ENCODE assay signal across 22 cellular contexts in the genomic region with DNA sequence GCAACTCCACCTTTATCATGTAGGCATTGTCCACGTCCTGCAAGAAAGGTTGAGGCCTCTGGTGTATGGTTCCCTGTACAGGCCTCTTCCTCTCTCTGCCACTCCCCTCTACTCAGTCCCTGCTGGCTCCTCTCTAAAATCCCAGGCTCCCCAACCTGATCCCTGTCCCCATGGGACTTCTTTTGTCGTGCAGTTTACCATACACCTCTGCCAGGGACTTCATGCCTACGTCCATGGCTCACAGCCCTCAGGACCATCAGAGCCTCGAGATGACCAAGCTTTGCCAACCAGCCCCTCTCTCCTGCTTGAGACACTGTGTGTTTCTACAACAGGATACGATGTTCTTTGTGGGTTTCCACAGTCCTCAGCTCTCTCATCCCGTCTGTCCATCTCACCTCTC. TPM values are rescaled to one million over a fixed set of nuclear protein-coding genes. Genes with fewer than 3 reads are reported as not detected.
DNase-seq lines count a peak whose midpoint lies in the region; ATAC-seq and TF ChIP-seq lines count a peak whose summit lies in the region.
"Had no signal": no experiment of that assay in that cellular context is flagged by ENCODE, and none has a peak within 500 bp of the region (broad histone marks: within the 10 kb centered on the region; RNA-seq: fewer than 3 reads in every experiment).

No MANE protein-coding gene starts in this region.

- H3K9me3 ChIP-seq in CD4-positive, alpha-beta T cell (ENCODE audit: control insufficient read depth, low read length) = no peaks in the 10 kb centered on the region
- no peaks in the 10 kb centered on the region for H3K9me3 ChIP-seq in upper lobe of right lung

- H3K27me3 ChIP-seq in CD4-positive, alpha-beta T cell (ENCODE audit: control insufficient read depth, insufficient read depth, low read length) = no peaks in the 10 kb centered on the region
- peaks cover 6% of the 10 kb centered on the region for H3K27me3 ChIP-seq in upper lobe of right lung

- H3K4me1 Mint-ChIP-seq in activated CD4-positive, alpha-beta T cell treated with anti-CD3 and anti-CD28 coated beads, Interleukin-2, amount 10 ng/mL, durations not matched to agents 7 days and 5 days = peaks cover 73% of the 10 kb centered on the region
- peaks cover 74% of the 10 kb centered on the region for H3K4me1 Mint-ChIP-seq in CD4-positive, alpha-beta T cell (ENCODE audit: low read depth)

- H3K27ac ChIP-seq in CD4-positive, alpha-beta T cell (ENCODE audit: low read depth, low read length) = no peak overlapping the region
- H3K27ac ChIP-seq in VCaP (peak overlapping the region; percentile 85; the same call in 1 of the 2 replicates), upper lobe of right lung (no peak overlapping the region)

- H3K4me3 ChIP-seq in upper lobe of right lung = no peak overlapping the region

- H3K36me3 ChIP-seq in upper lobe of right lung = no peaks in the 10 kb centered on the region

- intact Hi-C loops in CD4-positive, alpha-beta T cell (cut with DNase I, micrococcal nuclease) = no loop called here
- intact Hi-C loops in upper lobe of right lung (cut with DNase I) = no loop called here

- peaks cover 16% of the 10 kb centered on the region for H3K9me3 Mint-ChIP-seq in activated CD4-positive, alpha-beta T cell treated with anti-CD3 and anti-CD28 coated beads, Interleukin-2, amount 10 ng/mL, durations not matched to agents 7 days and 5 days
- H3K9me3 Mint-ChIP-seq in CD4-positive, alpha-beta T cell = peaks cover 2% of the 10 kb centered on the region

- TF ChIP-seq CTCF in CD4-positive, alpha-beta T cell (IDR thresholded peaks at IDR 0.05) = no peak
- TF ChIP-seq CTCF in VCaP (conservative IDR thresholded peaks at IDR 0.05) = no peak
- no peak for TF ChIP-seq CTCF in upper lobe of right lung (IDR thresholded peaks at IDR 0.05)

- DNase-seq in activated CD4-positive, alpha-beta T cell treated with anti-CD3 and anti-CD28 coated beads, Interleukin-2, amount 10 ng/mL, durations not matched to agents 7 days and 5 days = no peak
- DNase-seq in activated CD4-positive, alpha-beta T cell treated with anti-CD3 and anti-CD28 coated beads, Interleukin-2, amount 50 U/mL, for 48 hours = no peak
- no peak for DNase-seq in CD4-positive, alpha-beta T cell
- peak; percentile 46 for DNase-seq in islet precursor cell
- no peak for DNase-seq in upper lobe of right lung
- DNase-seq: 8988T, DMS153, GF-D8, GOT3, KG1, NCI-H1417, NCI-H187, NCI-H2227 treated with DMSO at 0.1 percent for 48 hours, NCI-H510A treated with DMSO at 0.1 percent for 48 hours, NCI-H82, SHP77 had no signal

- no peaks in the 10 kb centered on the region for H3K4me1 ChIP-seq in upper lobe of right lung

- H3K27ac Mint-ChIP-seq in activated CD4-positive, alpha-beta T cell treated with anti-CD3 and anti-CD28 coated beads, Interleukin-2, amount 10 ng/mL, durations not matched to agents 7 days and 5 days = peak overlapping the region; percentile 57
- peak overlapping the region; percentile 99 for H3K27ac Mint-ChIP-seq in CD4-positive, alpha-beta T cell
- H3K27ac Mint-ChIP-seq: CD14-positive monocyte had no signal

- POLR2A ChIA-PET in activated CD4-positive, alpha-beta T cell treated with anti-CD3 and anti-CD28 coated beads, Interleukin-2, amount 10 ng/mL, durations not matched to agents 7 days and 5 days (lab: Charles Lee) = no interaction called here
- POLR2A ChIA-PET in CD4-positive, alpha-beta T cell (lab: Charles Lee) = interaction anchor here (0.9 to 2.1 kb wide), 2 partner anchors 32 to 63 kb away, joined by 3 to 6 read pairs; no protein-coding TSS in a partner anchor

- CTCF ChIA-PET in activated CD4-positive, alpha-beta T cell treated with anti-CD3 and anti-CD28 coated beads, Interleukin-2, amount 10 ng/mL, durations not matched to agents 7 days and 5 days (lab: Charles Lee) = interaction anchor here (1.4 kb wide), 1 partner anchor 15 kb away, joined by 7 read pairs; no protein-coding TSS in a partner anchor
- CTCF ChIA-PET in CD4-positive, alpha-beta T cell (lab: Charles Lee) = interaction anchor here (0.7 to 1.1 kb wide), 2 partner anchors 29 to 221 kb away, joined by 3 read pairs; no protein-coding TSS in a partner anchor

- no peak for ATAC-seq in CD4-positive, alpha-beta T cell (ENCODE audit: poor library complexity)
- no peak for ATAC-seq in upper lobe of right lung
- no peak for ATAC-seq in GM19455 (IDR thresholded peaks at IDR 0.05; ENCODE audit: unreplicated experiment)
- no peak for ATAC-seq in esophagus mucosa

- H3K4me3 Mint-ChIP-seq in activated CD4-positive, alpha-beta T cell treated with anti-CD3 and anti-CD28 coated beads, Interleukin-2, amount 10 ng/mL, durations not matched to agents 7 days and 5 days = no peak overlapping the region
- H3K4me3 Mint-ChIP-seq in CD4-positive, alpha-beta T cell = peak overlapping the region; percentile 36
- H3K4me3 Mint-ChIP-seq: CD14-positive monocyte had no signal

- peaks cover 9% of the 10 kb centered on the region for H3K27me3 Mint-ChIP-seq in activated CD4-positive, alpha-beta T cell treated with anti-CD3 and anti-CD28 coated beads, Interleukin-2, amount 10 ng/mL, durations not matched to agents 7 days and 5 days
- H3K27me3 Mint-ChIP-seq in CD4-positive, alpha-beta T cell = no peaks in the 10 kb centered on the region

- H3K36me3 Mint-ChIP-seq in activated CD4-positive, alpha-beta T cell treated with anti-CD3 and anti-CD28 coated beads, Interleukin-2, amount 10 ng/mL, durations not matched to agents 7 days and 5 days (ENCODE audit: low read depth) = peaks cover 26% of the 10 kb centered on the region
- H3K36me3 Mint-ChIP-seq in CD4-positive, alpha-beta T cell (ENCODE audit: low read depth) = peaks cover 5% of the 10 kb centered on the region
- H3K36me3 Mint-ChIP-seq: CD14-positive monocyte had no signal

RNA-seq across cellular contexts. Expression of a gene that starts 2.9 kb away (rescaled TPM):
- under 1 TPM; 0.10 TPM for total RNA-seq in activated CD4-positive, alpha-beta T cell treated with anti-CD3 and anti-CD28 coated beads, Interleukin-2, amount 10 ng/mL, durations not matched to agents 7 days and 5 days
- 1 to 10 TPM; 1.7 to 2.1 TPM for total RNA-seq in CD4-positive, alpha-beta T cell
- total RNA-seq in upper lobe of right lung (not detected), esophagus mucosa (not detected)
- total RNA-seq: RPMI7951 had no signal

RNA-seq across cellular contexts. Expression of a gene that starts 30.7 kb away (rescaled TPM):
- total RNA-seq in activated CD4-positive, alpha-beta T cell treated with anti-CD3 and anti-CD28 coated beads, Interleukin-2, amount 10 ng/mL, durations not matched to agents 7 days and 5 days = 1 to 10 TPM; 8.2 to 8.6 TPM
- total RNA-seq in CD4-positive, alpha-beta T cell = 10 to 100 TPM; 67.2 to 69.7 TPM
- total RNA-seq in upper lobe of right lung (0.52 TPM), esophagus mucosa (not detected)
- total RNA-seq: Daoy, RPMI7951 had no signal

RNA-seq across cellular contexts. Expression of a gene that starts 31.1 kb away (rescaled TPM):
- total RNA-seq in activated CD4-positive, alpha-beta T cell treated with anti-CD3 and anti-CD28 coated beads, Interleukin-2, amount 10 ng/mL, durations not matched to agents 7 days and 5 days = under 1 TPM; 0.33 to 0.60 TPM
- 1 to 10 TPM; 3.9 to 4.0 TPM for total RNA-seq in CD4-positive, alpha-beta T cell
- total RNA-seq in upper lobe of right lung (3.5 TPM), esophagus mucosa (2.5 TPM)
- total RNA-seq: Daoy, RPMI7951 had no signal

RNA-seq across cellular contexts. Expression of a gene that starts 47.8 kb away (rescaled TPM):
- 10 to 100 TPM; 12.3 to 13.0 TPM for total RNA-seq in activated CD4-positive, alpha-beta T cell treated with anti-CD3 and anti-CD28 coated beads, Interleukin-2, amount 10 ng/mL, durations not matched to agents 7 days and 5 days
- total RNA-seq in CD4-positive, alpha-beta T cell = 10 to 100 TPM; 82.2 to 83.4 TPM
- total RNA-seq in upper lobe of right lung (not detected), esophagus mucosa (not detected)
- total RNA-seq: Daoy, RPMI7951 had no signal

RNA-seq across cellular contexts. Expression of a gene that starts 54.3 kb away (rescaled TPM):
- total RNA-seq in activated CD4-positive, alpha-beta T cell treated with anti-CD3 and anti-CD28 coated beads, Interleukin-2, amount 10 ng/mL, durations not matched to agents 7 days and 5 days = not detected
- under 1 TPM; 0.11 to 0.20 TPM for total RNA-seq in CD4-positive, alpha-beta T cell
- total RNA-seq in upper lobe of right lung (not detected), esophagus mucosa (not detected)
- total RNA-seq: Daoy, RPMI7951 had no signal

Comparison
In these comparisons a context has a peak if more than half of its experiments do, and no peak if none do; other contexts are left out.
1. RNA of a gene that starts 30.7 kb away (total RNA-seq): 67.2 to 69.7 TPM in CD4-positive, alpha-beta T cell; 8.2 to 8.6 TPM in activated CD4-positive, alpha-beta T cell treated with anti-CD3 and anti-CD28 coated beads, Interleukin-2, amount 10 ng/mL, durations not matched to agents 7 days and 5 days, 0.52 TPM in upper lobe of right lung (single experiment) and not detected in esophagus mucosa (single experiment); every median in the first group is over 4 times any median in the second.